ENCODE assay signal across 20 cellular contexts in genomic region chr19:50420127-50420526, GRCh38. TPM values are rescaled to one million over a fixed set of nuclear protein-coding genes. Genes with fewer than 3 reads are reported as not detected.
A peak's percentile ranks its signal among the peaks of the same experiment; 100 is the strongest.
DNase-seq lines count a peak whose midpoint lies in the region; ATAC-seq and TF ChIP-seq lines count a peak whose summit lies in the region.
"Had no signal": no experiment of that assay in that cellular context is flagged by ENCODE, and none has a peak within 500 bp of the region (broad histone marks: within the 10 kb centered on the region; RNA-seq: fewer than 3 reads in every experiment).

No MANE protein-coding gene starts in this region.

- peaks cover 6% of the 10 kb centered on the region; the same call in 1 of the 2 replicates for H3K79me2 ChIP-seq in GM23338 (replicated peaks; ENCODE audit: insufficient read depth)

- no peak overlapping the region for H3K27ac Mint-ChIP-seq in CD8-positive, alpha-beta T cell
- no peak overlapping the region for H3K27ac Mint-ChIP-seq in GM23338
- no peak overlapping the region for H3K27ac Mint-ChIP-seq in activated naive CD8-positive, alpha-beta T cell treated with anti-CD3 and anti-CD28 coated beads for 36 hours
- peak overlapping the region in 1 of 10 donors; percentile 17 for H3K27ac Mint-ChIP-seq in naive thymus-derived CD8-positive, alpha-beta T cell

- H3K9me3 ChIP-seq in CD8-positive, alpha-beta T cell (ENCODE audit: low read length), result no peaks in the 10 kb centered on the region
- H3K9me3 ChIP-seq in mononuclear cell (ENCODE audit: low read depth, low read length) (no peaks in the 10 kb centered on the region), neuronal stem cell (replicated peaks in 1 of 2; ENCODE audit: control insufficient read depth in 2 of 2, insufficient read depth in 1 of 2, low read depth in 1 of 2, low read length in 2 of 2) (peaks cover 0 to 2% of the 10 kb centered on the region in 2 donors), ovary (no peaks in the 10 kb centered on the region)
- H3K9me3 ChIP-seq: neutrophil had no signal

- ATAC-seq in CD8-positive, alpha-beta T cell, result peak; percentile 17
- no peak for ATAC-seq in GM23338
- no peak for ATAC-seq in naive thymus-derived CD8-positive, alpha-beta T cell
- ATAC-seq: Panc1 had no signal

- H3K4me3 ChIP-seq in CD8-positive, alpha-beta T cell (ENCODE audit: low read depth, low read length), result no peak overlapping the region
- H3K4me3 ChIP-seq in GM23338 (peak overlapping the region; percentile 78), mononuclear cell (ENCODE audit: low read length) (peak overlapping the region; percentile 42), neuronal stem cell (ENCODE audit: low read length in 2 of 2) (no peak overlapping the region), ovary (no peak overlapping the region)

- no peaks in the 10 kb centered on the region for H3K4me1 ChIP-seq in CD8-positive, alpha-beta T cell (ENCODE audit: insufficient read depth, low read length)
- H3K4me1 ChIP-seq in GM23338 (ENCODE audit: insufficient read depth), result peaks cover 11% of the 10 kb centered on the region; the same call in 1 of the 2 replicates
- peaks cover 22% of the 10 kb centered on the region for H3K4me1 ChIP-seq in mononuclear cell (ENCODE audit: insufficient read depth, low read length)
- peaks cover 5 to 6% of the 10 kb centered on the region in 2 donors for H3K4me1 ChIP-seq in neuronal stem cell (ENCODE audit: control insufficient read depth in 2 of 2, insufficient read depth in 1 of 2, low read depth in 1 of 2, low read length in 2 of 2)
- no peaks in the 10 kb centered on the region for H3K4me1 ChIP-seq in ovary (ENCODE audit: insufficient read depth)

- H3K14ac ChIP-seq in neuronal stem cell (ENCODE audit: low read length), result no peak overlapping the region

- no CpG with 5 or more reads among the region's 3 CpGs for WGBS in neuronal stem cell (ENCODE audit: extremely low coverage in 2 of 2, insufficient read length in 2 of 2, insufficient replicate concordance in 1 of 2), 2 donors
- WGBS in ovary, 3 donors, result 24 to 34% (median 30%) methylated on average over 3 of the region's 3 CpGs

- no peaks in the 10 kb centered on the region for H3K9me3 Mint-ChIP-seq in CD8-positive, alpha-beta T cell
- H3K9me3 Mint-ChIP-seq in GM23338, result peaks cover 3% of the 10 kb centered on the region; the same call in 2 of the 3 replicates
- H3K9me3 Mint-ChIP-seq in activated naive CD8-positive, alpha-beta T cell treated with anti-CD3 and anti-CD28 coated beads for 36 hours, result no peaks in the 10 kb centered on the region
- H3K9me3 Mint-ChIP-seq in naive thymus-derived CD8-positive, alpha-beta T cell, result peaks cover 0 to 3% (median 0%) of the 10 kb centered on the region in 9 donors
- H3K9me3 Mint-ChIP-seq: type B pancreatic cell had no signal

- POLR2A ChIA-PET in CD8-positive, alpha-beta T cell (lab: Charles Lee), result no interaction called here
- POLR2A ChIA-PET in naive thymus-derived CD8-positive, alpha-beta T cell (lab: Charles Lee), result no interaction called here

- no peaks in the 10 kb centered on the region for H3K9me2 ChIP-seq in GM23338 (ENCODE audit: insufficient read depth)

- no peaks in the 10 kb centered on the region for H3K36me3 ChIP-seq in CD8-positive, alpha-beta T cell (ENCODE audit: insufficient read depth, low read length)
- H3K36me3 ChIP-seq in GM23338 (ENCODE audit: insufficient read depth) (no peaks in the 10 kb centered on the region), neuronal stem cell (replicated peaks in 1 of 2; ENCODE audit: control insufficient read depth in 2 of 2, insufficient read depth in 2 of 2, low read length in 2 of 2) (peaks cover 1 to 2% of the 10 kb centered on the region in 2 donors), ovary (no peaks in the 10 kb centered on the region)
- H3K36me3 ChIP-seq: neutrophil had no signal

- TF ChIP-seq EP300 in ovary (IDR thresholded peaks at IDR 0.05), result no peak

- H3K36me3 Mint-ChIP-seq in CD8-positive, alpha-beta T cell, result no peaks in the 10 kb centered on the region
- H3K36me3 Mint-ChIP-seq in GM23338 (ENCODE audit: low read depth), result peaks cover 24% of the 10 kb centered on the region
- H3K36me3 Mint-ChIP-seq in activated naive CD8-positive, alpha-beta T cell treated with anti-CD3 and anti-CD28 coated beads for 36 hours, result peaks cover 19% of the 10 kb centered on the region
- H3K36me3 Mint-ChIP-seq in naive thymus-derived CD8-positive, alpha-beta T cell, result peaks cover 0 to 4% (median 0%) of the 10 kb centered on the region in 3 donors

- CTCF ChIA-PET in CD8-positive, alpha-beta T cell (lab: Charles Lee), result no interaction called here

- H3K27me3 Mint-ChIP-seq in CD8-positive, alpha-beta T cell (ENCODE audit: low read depth), result peaks cover 31% of the 10 kb centered on the region
- H3K27me3 Mint-ChIP-seq in GM23338 (ENCODE audit: insufficient read depth, low read depth, poor library complexity), result peaks cover 10% of the 10 kb centered on the region
- H3K27me3 Mint-ChIP-seq in activated naive CD8-positive, alpha-beta T cell treated with anti-CD3 and anti-CD28 coated beads for 36 hours, result peaks cover 38% of the 10 kb centered on the region
- peaks cover 17 to 52% (median 23%) of the 10 kb centered on the region in 5 donors for H3K27me3 Mint-ChIP-seq in naive thymus-derived CD8-positive, alpha-beta T cell

- H3K23ac ChIP-seq in neuronal stem cell (ENCODE audit: low read depth, low read length, poor library complexity), result no peak overlapping the region

- no peak overlapping the region for H4K91ac ChIP-seq in neuronal stem cell (ENCODE audit: low read depth, low read length, poor library complexity)

- H2AK5ac ChIP-seq in neuronal stem cell (ENCODE audit: low read depth, low read length), result no peak overlapping the region

- no peak overlapping the region for H2BK12ac ChIP-seq in neuronal stem cell (ENCODE audit: low read length)

- H3K18ac ChIP-seq in neuronal stem cell (ENCODE audit: low read length), result no peak overlapping the region

- peak overlapping the region; percentile 98 for H3K4me2 ChIP-seq in GM23338
- H3K4me2 ChIP-seq in neuronal stem cell (ENCODE audit: insufficient read depth, low read length, poor library complexity, severe bottlenecking), result no peak overlapping the region

- no peak overlapping the region for H2BK5ac ChIP-seq in neuronal stem cell (ENCODE audit: low read length)

- intact Hi-C loops in CD8-positive, alpha-beta T cell (cut with DNase I, micrococcal nuclease), result no loop called here
- intact Hi-C loops in ovary (cut with DNase I), result no loop called here

- H2AFZ ChIP-seq in GM23338 (no peak overlapping the region), neuronal stem cell (ENCODE audit: low read length) (no peak overlapping the region)

- H3K27ac ChIP-seq in CD8-positive, alpha-beta T cell (ENCODE audit: low read depth, low read length), result no peak overlapping the region
- H3K27ac ChIP-seq in GM23338 (ENCODE audit: low read depth) (no peak overlapping the region), neuronal stem cell (replicated peaks; ENCODE audit: low read length) (no peak overlapping the region), ovary (no peak overlapping the region)
- H3K27ac ChIP-seq: neutrophil had no signal

- no peaks in the 10 kb centered on the region for H4K20me1 ChIP-seq in GM23338 (replicated peaks; ENCODE audit: insufficient read depth)

- H3K9ac ChIP-seq in neuronal stem cell (ENCODE audit: low read depth, low read length, poor library complexity), result no peak overlapping the region

- no peak for DNase-seq in CD8-positive, alpha-beta T cell
- DNase-seq in GM23338 (ENCODE audit: low spot score) (no peak), A172 (ENCODE audit: low spot score) (no peak), neuronal stem cell (ENCODE audit: low spot score) (no peak), ovary (no peak)
- no peak for DNase-seq in activated naive CD8-positive, alpha-beta T cell treated with anti-CD3 and anti-CD28 coated beads for 36 hours
- DNase-seq in naive thymus-derived CD8-positive, alpha-beta T cell, result no peak
- DNase-seq: activated CD4-positive, CD25-positive, alpha-beta regulatory T cell treated with anti-CD3 and anti-CD28 coated beads, Interleukin-2, amount 50 U/mL, for 72 hours; DMS79; Kasumi-1; NCI-H1105 treated with DMSO at 0.1 percent for 48 hours; NCI-H526 treated with DMSO at 0.1 percent for 48 hours had no signal

- no peak overlapping the region for H3K4ac ChIP-seq in neuronal stem cell (ENCODE audit: low read length)

- no peak for TF ChIP-seq POLR2A in ovary (IDR thresholded peaks at IDR 0.05)

- no peak overlapping the region for H3K4me3 Mint-ChIP-seq in CD8-positive, alpha-beta T cell
- H3K4me3 Mint-ChIP-seq in GM23338, result peak overlapping the region; percentile 82
- H3K4me3 Mint-ChIP-seq in activated naive CD8-positive, alpha-beta T cell treated with anti-CD3 and anti-CD28 coated beads for 36 hours, result peak overlapping the region; percentile 44
- H3K4me3 Mint-ChIP-seq in naive thymus-derived CD8-positive, alpha-beta T cell, result peak overlapping the region in 2 of 10 donors; percentile 56 to 89

- no peak overlapping the region for H2BK15ac ChIP-seq in neuronal stem cell (ENCODE audit: low read length)

- no peak for TF ChIP-seq CTCF in CD8-positive, alpha-beta T cell (IDR thresholded peaks at IDR 0.05)
- TF ChIP-seq CTCF in GM23338 (conservative IDR thresholded peaks at IDR 0.05; ENCODE audit: low read depth in 2 of 2) (no peak), ovary (IDR thresholded peaks at IDR 0.05) (no peak)

- H3K79me1 ChIP-seq in neuronal stem cell (ENCODE audit: low read depth, low read length), result no peaks in the 10 kb centered on the region

- no peak overlapping the region for H2BK120ac ChIP-seq in neuronal stem cell (ENCODE audit: low read depth, low read length)

- H4K8ac ChIP-seq in neuronal stem cell (ENCODE audit: low read depth, low read length), result no peak overlapping the region

- peaks cover 7% of the 10 kb centered on the region for H3K4me1 Mint-ChIP-seq in CD8-positive, alpha-beta T cell (ENCODE audit: low read depth)
- H3K4me1 Mint-ChIP-seq in GM23338, result peaks cover 20% of the 10 kb centered on the region
- peaks cover 11% of the 10 kb centered on the region for H3K4me1 Mint-ChIP-seq in activated naive CD8-positive, alpha-beta T cell treated with anti-CD3 and anti-CD28 coated beads for 36 hours
- H3K4me1 Mint-ChIP-seq in naive thymus-derived CD8-positive, alpha-beta T cell, result peaks cover 6 to 29% (median 15%) of the 10 kb centered on the region in 4 donors

- peaks cover 12% of the 10 kb centered on the region; the same call in 1 of the 2 replicates for H3F3A ChIP-seq in GM23338 (replicated peaks; ENCODE audit: low read depth)

- no peaks in the 10 kb centered on the region for H3K27me3 ChIP-seq in CD8-positive, alpha-beta T cell (ENCODE audit: insufficient read depth, low read length)
- no peaks in the 10 kb centered on the region for H3K27me3 ChIP-seq in GM23338 (ENCODE audit: insufficient read depth)
- H3K27me3 ChIP-seq in mononuclear cell (ENCODE audit: insufficient read depth, low read length), result peaks cover 3% of the 10 kb centered on the region
- peaks cover 0 to 20% (median 5%) of the 10 kb centered on the region in 3 experiments for H3K27me3 ChIP-seq in neuronal stem cell (ENCODE audit: control insufficient read depth in 3 of 3, insufficient read depth in 3 of 3, low read depth in 1 of 3, low read length in 3 of 3)
- H3K27me3 ChIP-seq in ovary, result no peaks in the 10 kb centered on the region

RNA-seq across cellular contexts. Expression of gene SPIB, which starts 1.4 kb away (rescaled TPM):
- 1 to 10 TPM in 1 of 2 experiments, under 1 TPM in 1; 0.81 to 1.2 TPM for total RNA-seq in CD8-positive, alpha-beta T cell
- 16.9 and 17.5 TPM in 2 replicates for total RNA-seq in GM23338 (2014; rRNA removed; shearing (Covaris generic))
- polyA plus RNA-seq in GM23338 (2016; fragmentation: Nextera tagmentation; extraction: Ambion mirVana) (12.6 and 13.0 TPM in 2 replicates), ovary (under 1 TPM in 1 of 2 donors, not detected in 1; 0.25 TPM)
- total RNA-seq in activated naive CD8-positive, alpha-beta T cell treated with anti-CD3 and anti-CD28 coated beads for 36 hours, result 1 to 10 TPM; 1.6 TPM
- total RNA-seq in mononuclear cell (5.6 TPM), ovary (under 1 TPM in 3 of 7 donors, not detected in 4; 0.12 to 0.46 (median 0.26) TPM)
- 0.07 and 0.14 TPM in 2 replicates for total RNA-seq in A172 (2014; rRNA removed; shearing (Covaris generic))
- polyA plus RNA-seq in neuronal stem cell (2013, experiment 1 of 2), result 0.08 TPM
- polyA plus RNA-seq in neuronal stem cell (2013, experiment 2 of 2), result 0.17 TPM
- 1 to 10 TPM; 4.5 to 5.6 TPM for total RNA-seq in naive thymus-derived CD8-positive, alpha-beta T cell
- polyA plus RNA-seq in naive thymus-derived CD8-positive, alpha-beta T cell, result under 1 TPM in 2 of 3 donors, not detected in 1; 0.10 to 0.32 TPM
- total RNA-seq: kidney epithelial cell, mesenteric fat pad, renal cortical epithelial cell, SK-MEL-5 had no signal

RNA-seq across cellular contexts. Expression of gene MYBPC2, which starts 12.6 kb away (rescaled TPM):
- under 1 TPM; 0.08 to 0.39 TPM for total RNA-seq in CD8-positive, alpha-beta T cell
- 3.8 and 4.2 TPM in 2 replicates for total RNA-seq in GM23338 (2014; rRNA removed; shearing (Covaris generic))
- polyA plus RNA-seq in GM23338 (2016; fragmentation: Nextera tagmentation; extraction: Ambion mirVana) (5.9 and 6.1 TPM in 2 replicates), ovary (under 1 TPM in 1 of 2 donors, not detected in 1; 0.28 TPM)
- total RNA-seq in activated naive CD8-positive, alpha-beta T cell treated with anti-CD3 and anti-CD28 coated beads for 36 hours, result under 1 TPM; 0.12 to 0.45 TPM
- total RNA-seq in mononuclear cell (0.10 TPM), ovary (under 1 TPM in 3 of 7 donors, not detected in 4; 0.05 to 0.12 (median 0.08) TPM)
- not detected in 2 replicates for total RNA-seq in A172 (2014; rRNA removed; shearing (Covaris generic))
- 1.0 TPM for polyA plus RNA-seq in neuronal stem cell (2013, experiment 1 of 2)
- 1.2 TPM for polyA plus RNA-seq in neuronal stem cell (2013, experiment 2 of 2)
- not detected for total RNA-seq in naive thymus-derived CD8-positive, alpha-beta T cell
- polyA plus RNA-seq in naive thymus-derived CD8-positive, alpha-beta T cell, result not detected
- total RNA-seq: mesenteric fat pad, SK-MEL-5 had no signal

RNA-seq across cellular contexts. Expression of gene POLD1, which starts 36.0 kb away (rescaled TPM):
- 10 to 100 TPM; 19.4 to 21.8 TPM for total RNA-seq in CD8-positive, alpha-beta T cell
- 141 and 173 TPM in 2 replicates for total RNA-seq in GM23338 (2014; rRNA removed; shearing (Covaris generic))
- 111 and 113 TPM in 2 replicates for polyA plus RNA-seq in GM23338 (2016; fragmentation: Nextera tagmentation; extraction: Ambion mirVana)
- 100 to 1,000 TPM; 191 to 196 TPM for total RNA-seq in activated naive CD8-positive, alpha-beta T cell treated with anti-CD3 and anti-CD28 coated beads for 36 hours
- 7.7 TPM for total RNA-seq in mononuclear cell
- total RNA-seq in A172 (2014; rRNA removed; shearing (Covaris generic)), result 57.5 and 79.9 TPM in 2 replicates
- polyA plus RNA-seq in neuronal stem cell (2013, experiment 1 of 2), result 60.2 TPM
- 61.7 TPM for polyA plus RNA-seq in neuronal stem cell (2013, experiment 2 of 2)
- 10 to 100 TPM; 38.4 to 40.8 TPM for total RNA-seq in naive thymus-derived CD8-positive, alpha-beta T cell
- polyA plus RNA-seq in naive thymus-derived CD8-positive, alpha-beta T cell, result 10 to 100 TPM; 26.0 to 34.4 (median 33.8) TPM
- total RNA-seq in ovary, result 10 to 100 TPM in 6 of 7 donors, 1 to 10 TPM in 1; 7.5 to 25.2 (median 20.3) TPM
- polyA plus RNA-seq in ovary, result 10 to 100 TPM in 1 of 2 donors, under 1 TPM in 1; 0.52 to 14.4 TPM

RNA-seq across cellular contexts. Expression of gene NR1H2, which starts 43.9 kb away (rescaled TPM):
- total RNA-seq in CD8-positive, alpha-beta T cell, result 100 to 1,000 TPM; 320 to 327 TPM
- total RNA-seq in GM23338 (2014; rRNA removed; shearing (Covaris generic)), result 54.6 and 70.2 TPM in 2 replicates
- 29.8 and 32.9 TPM in 2 replicates for polyA plus RNA-seq in GM23338 (2016; fragmentation: Nextera tagmentation; extraction: Ambion mirVana)
- 10 to 100 TPM; 49.6 TPM for total RNA-seq in activated naive CD8-positive, alpha-beta T cell treated with anti-CD3 and anti-CD28 coated beads for 36 hours
- total RNA-seq in mononuclear cell, result 125 TPM
- total RNA-seq in A172 (2014; rRNA removed; shearing (Covaris generic)), result 96.8 and 97.3 TPM in 2 replicates
- polyA plus RNA-seq in neuronal stem cell (2013, experiment 1 of 2), result 15.5 TPM
- 15.1 TPM for polyA plus RNA-seq in neuronal stem cell (2013, experiment 2 of 2)
- 100 to 1,000 TPM; 106 to 107 TPM for total RNA-seq in naive thymus-derived CD8-positive, alpha-beta T cell
- 100 to 1,000 TPM in 1 of 3 donors, 10 to 100 TPM in 2; 69.6 to 100 (median 86.7) TPM for polyA plus RNA-seq in naive thymus-derived CD8-positive, alpha-beta T cell
- total RNA-seq in ovary, result 10 to 100 TPM; 58.6 to 84.2 (median 62.3) TPM
- polyA plus RNA-seq in ovary, result 10 to 100 TPM; 11.5 to 72.1 TPM

RNA-seq across cellular contexts. Expression of gene NAPSA, which starts 54.7 kb away (rescaled TPM):
- total RNA-seq in CD8-positive, alpha-beta T cell, result under 1 TPM in 1 of 2 experiments, not detected in 1; 1.00 TPM
- 0.14 and 0.27 TPM in 2 replicates for total RNA-seq in GM23338 (2014; rRNA removed; shearing (Covaris generic))
- 0.63 and 0.99 TPM in 2 replicates for polyA plus RNA-seq in GM23338 (2016; fragmentation: Nextera tagmentation; extraction: Ambion mirVana)
- total RNA-seq in activated naive CD8-positive, alpha-beta T cell treated with anti-CD3 and anti-CD28 coated beads for 36 hours, result 10 to 100 TPM; 16.1 to 18.1 TPM
- not detected for total RNA-seq in mononuclear cell
- total RNA-seq in A172 (2014; rRNA removed; shearing (Covaris generic)), result 0.07 and 0.16 TPM in 2 replicates
- polyA plus RNA-seq in neuronal stem cell (2013, experiment 1 of 2), result 0.84 TPM
- 0.72 TPM for polyA plus RNA-seq in neuronal stem cell (2013, experiment 2 of 2)
- 1 to 10 TPM; 6.4 to 9.7 TPM for total RNA-seq in naive thymus-derived CD8-positive, alpha-beta T cell
- 1 to 10 TPM in 2 of 3 donors, under 1 TPM in 1; 0.37 to 2.0 (median 1.3) TPM for polyA plus RNA-seq in naive thymus-derived CD8-positive, alpha-beta T cell
- total RNA-seq in ovary, result 1 to 10 TPM in 4 of 7 donors, under 1 TPM in 3; 0.61 to 2.7 (median 1.0) TPM
- polyA plus RNA-seq in ovary, result under 1 TPM; 0.40 to 0.87 TPM

Comparison
In these comparisons a context has a peak if more than half of its experiments do, and no peak if none do; other contexts are left out.
1. H3K4me3 ChIP-seq: peak in GM23338 (single experiment) and mononuclear cell (single experiment); none in CD8-positive, alpha-beta T cell (single experiment), neuronal stem cell (0 of 2) and ovary (single experiment).